21 cellular contexts compared by ENCODE assay signal in genomic region chr5:23014817-23015216, GRCh38.
"Had no signal": no experiment of that assay in that cellular context is flagged by ENCODE, and none has a peak within 500 bp of the region (broad histone marks: within the 10 kb centered on the region; RNA-seq: fewer than 3 reads in every experiment).

No MANE protein-coding gene starts in this region.

- DNase-seq: activated gamma-delta T cell treated with Interleukin-2 at 50 U/mL for 16 hours; activated T-cell treated with anti-CD3 and anti-CD28 coated beads, Interleukin-2, amount 50 U/mL, for 1 hour; anterior cingulate cortex; body of pancreas; effector CD4-positive, alpha-beta T cell; heart right ventricle; islet precursor cell; left colon; mesenchymal stem cell; mucosa of descending colon; nephron progenitor cell; pancreas; right cardiac atrium; stimulated activated CD4-positive, alpha-beta T cell treated with anti-CD3 and anti-CD28 coated beads, Interleukin-12 subunit alpha, Interleukin-12 subunit beta, amount 100 ng/mL, for 4 hours; substantia nigra; thyroid gland; upper lobe of right lung had no signal

- H3K4me3 ChIP-seq: body of pancreas, mucosa of descending colon, pancreas, thyroid gland, upper lobe of right lung had no signal

- H3K36me3 Mint-ChIP-seq: activated naive CD4-positive, alpha-beta T cell treated with anti-CD3 and anti-CD28 coated beads, Interleukin-2, amount 50 U/mL, for 24 hours; WTC11 had no signal

- ATAC-seq: body of pancreas, heart right ventricle, left colon, mucosa of descending colon, pancreas, right cardiac atrium, upper lobe of right lung, WTC11 had no signal

- H3K4me3 Mint-ChIP-seq: activated naive CD4-positive, alpha-beta T cell treated with anti-CD3 and anti-CD28 coated beads, Interleukin-2, amount 50 U/mL, for 24 hours; dendritic cell treated with granulocyte-macrophage colony-stimulating factor and Interleukin-4, amounts not matched to agents 40 ng/mL and 50 ng/mL, for 4 days; nephron progenitor cell; stimulated activated naive CD8-positive, alpha-beta T cell treated with anti-CD3 and anti-CD28 coated beads, Interleukin-15, Interleukin-2, amounts not matched to agents 100 ng/mL and 50 ng/mL, for 24 hours; WTC11 had no signal

- H3K4me1 ChIP-seq: body of pancreas, heart right ventricle, pancreas, thyroid gland, upper lobe of right lung had no signal

- H3K27ac Mint-ChIP-seq: activated naive CD4-positive, alpha-beta T cell treated with anti-CD3 and anti-CD28 coated beads, Interleukin-2, amount 50 U/mL, for 24 hours; dendritic cell treated with granulocyte-macrophage colony-stimulating factor and Interleukin-4, amounts not matched to agents 40 ng/mL and 50 ng/mL, for 4 days; nephron progenitor cell; stimulated activated naive CD8-positive, alpha-beta T cell treated with anti-CD3 and anti-CD28 coated beads, Interleukin-15, Interleukin-2, amounts not matched to agents 100 ng/mL and 50 ng/mL, for 24 hours; WTC11 had no signal

- H3K4me1 Mint-ChIP-seq: nephron progenitor cell, WTC11 had no signal

- H3K27ac ChIP-seq: body of pancreas, heart right ventricle, pancreas, thyroid gland, upper lobe of right lung had no signal

- H3K27me3 ChIP-seq: body of pancreas, heart right ventricle, pancreas, thyroid gland, upper lobe of right lung had no signal

- H3K36me3 ChIP-seq: heart right ventricle, pancreas, thyroid gland, upper lobe of right lung had no signal

- H3K9me3 ChIP-seq: body of pancreas, heart right ventricle, mucosa of descending colon, pancreas, thyroid gland, upper lobe of right lung had no signal

- H3K9me3 Mint-ChIP-seq: activated naive CD4-positive, alpha-beta T cell treated with anti-CD3 and anti-CD28 coated beads, Interleukin-2, amount 50 U/mL, for 24 hours; dendritic cell treated with granulocyte-macrophage colony-stimulating factor and Interleukin-4, amounts not matched to agents 40 ng/mL and 50 ng/mL, for 4 days; nephron progenitor cell; stimulated activated naive CD8-positive, alpha-beta T cell treated with anti-CD3 and anti-CD28 coated beads, Interleukin-15, Interleukin-2, amounts not matched to agents 100 ng/mL and 50 ng/mL, for 24 hours; WTC11 had no signal

- H3K27me3 Mint-ChIP-seq: activated naive CD4-positive, alpha-beta T cell treated with anti-CD3 and anti-CD28 coated beads, Interleukin-2, amount 50 U/mL, for 24 hours; dendritic cell treated with granulocyte-macrophage colony-stimulating factor and Interleukin-4, amounts not matched to agents 40 ng/mL and 50 ng/mL, for 4 days; stimulated activated naive CD8-positive, alpha-beta T cell treated with anti-CD3 and anti-CD28 coated beads, Interleukin-15, Interleukin-2, amounts not matched to agents 100 ng/mL and 50 ng/mL, for 24 hours had no signal
